In genomic region chr13:32141462-32141861, GRCh38 we compare ENCODE assay signal across 30 cellular contexts.
"Had no signal": no experiment of that assay in that cellular context is flagged by ENCODE, and none has a peak within 500 bp of the region (broad histone marks: within the 10 kb centered on the region; RNA-seq: fewer than 3 reads in every experiment).

No MANE protein-coding gene starts in this region.

- DNase-seq: activated B cell treated with CpG ODN at 0.5 μM for 24 hours; activated CD4-positive, alpha-beta T cell treated with anti-CD3 and anti-CD28 coated beads for 48 hours; activated CD4-positive, alpha-beta T cell treated with anti-CD3 and anti-CD28 coated beads, Interleukin-2, amount 50 U/mL, for 1 hour; activated CD4-positive, alpha-beta T cell treated with anti-CD3 and anti-CD28 coated beads, Interleukin-2, amount 50 U/mL, for 48 hours; activated CD8-positive, alpha-beta memory T cell treated with anti-CD3 and anti-CD28 coated beads for 24 hours; activated CD8-positive, alpha-beta T cell treated with anti-CD3 and anti-CD28 coated beads for 36 hours; activated effector memory CD4-positive, alpha-beta T cell treated with Interleukin-2 at 50 U/mL for 16 hours; activated gamma-delta T cell treated with Interleukin-2 at 50 U/mL for 16 hours; activated naive CD4-positive, alpha-beta T cell treated with anti-CD3 and anti-CD28 coated beads, Interleukin-2, amount 50 U/mL, for 16 hours; activated naive CD4-positive, alpha-beta T cell treated with Interleukin-2 at 50 U/mL for 16 hours; activated T-cell treated with anti-CD3 and anti-CD28 coated beads, Interleukin-2, amount 50 U/mL, for 4 hours; amniotic stem cell; aorta; body of pancreas; central memory CD4-positive, alpha-beta T cell; cerebellar nuclear complex; colonic mucosa; effector CD8-positive, alpha-beta T cell; esophagus squamous epithelium; foreskin melanocyte; head of caudate nucleus; hippocampal formation; T-helper 17 cell; T1000 had no signal

- H3K4me3 ChIP-seq: body of pancreas, cardiac muscle cell, colonic mucosa, esophagus squamous epithelium, gastroesophageal sphincter had no signal

- H3K9me3 ChIP-seq: body of pancreas, colonic mucosa, esophagus squamous epithelium, gastroesophageal sphincter had no signal

- H3K36me3 ChIP-seq: cardiac muscle cell, colonic mucosa, esophagus squamous epithelium, gastroesophageal sphincter had no signal

- ATAC-seq: activated CD4-positive, CD25-positive, alpha-beta regulatory T cell treated with anti-CD3 and anti-CD28 coated beads, Interleukin-2, amount 50 U/mL, for 24 hours; activated CD8-positive, alpha-beta T cell treated with anti-CD3 and anti-CD28 coated beads for 36 hours; activated T-cell treated with anti-CD3 and anti-CD28 coated beads, Interleukin-2, amount 50 U/mL, for 4 hours; activated T-helper 17 cell treated with anti-CD3 and anti-CD28 coated beads, Interleukin-2, amount 50 U/mL, for 72 hours; body of pancreas; gastroesophageal sphincter; T-helper 17 cell had no signal

- H3K4me1 ChIP-seq: body of pancreas, colonic mucosa, esophagus squamous epithelium had no signal

- H3K27ac ChIP-seq: body of pancreas, cardiac muscle cell, colonic mucosa, epithelial cell of prostate, esophagus squamous epithelium, gastroesophageal sphincter had no signal

- H3K27me3 ChIP-seq: body of pancreas, cardiac muscle cell, colonic mucosa, esophagus squamous epithelium, gastroesophageal sphincter had no signal

- FAIRE-seq: endothelial cell of umbilical vein had no signal
